18 cellular contexts compared by ENCODE assay signal in the genomic region with DNA sequence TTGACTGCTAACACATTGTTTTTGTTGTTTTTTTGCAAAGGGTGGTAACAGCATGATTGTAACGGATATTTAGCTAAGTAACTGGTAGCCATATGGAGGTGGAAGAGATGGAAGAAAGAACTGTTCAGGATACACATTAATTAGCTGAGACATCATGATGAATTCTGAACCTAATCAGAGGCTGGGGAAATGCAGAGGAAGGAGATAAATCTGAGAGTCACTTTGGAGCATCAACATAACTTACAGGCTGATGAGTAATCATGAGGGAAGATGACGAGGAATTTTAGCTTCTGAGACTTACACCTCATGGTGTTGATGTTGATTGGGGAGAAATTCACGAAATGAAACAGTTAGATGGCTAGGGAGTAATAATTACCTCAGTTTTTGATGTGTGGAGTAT.
DNase-seq lines count a peak whose midpoint lies in the region; ATAC-seq and TF ChIP-seq lines count a peak whose summit lies in the region.
"Had no signal": no experiment of that assay in that cellular context is flagged by ENCODE, and none has a peak within 500 bp of the region (broad histone marks: within the 10 kb centered on the region; RNA-seq: fewer than 3 reads in every experiment).

No MANE protein-coding gene starts in this region.

- H3K27me3 Mint-ChIP-seq in CD4-positive, alpha-beta memory T cell: no peaks in the 10 kb centered on the region
- no peaks in the 10 kb centered on the region for H3K27me3 Mint-ChIP-seq in neural crest cell (ENCODE audit: low read depth)
- H3K27me3 Mint-ChIP-seq in Caco-2 (ENCODE audit: insufficient read depth, unreplicated experiment): no peaks in the 10 kb centered on the region

- H3K9me3 Mint-ChIP-seq in CD4-positive, alpha-beta memory T cell: no peaks in the 10 kb centered on the region
- H3K9me3 Mint-ChIP-seq in neural crest cell (no peaks in the 10 kb centered on the region), Caco-2 (ENCODE audit: unreplicated experiment) (no peaks in the 10 kb centered on the region)
- H3K9me3 Mint-ChIP-seq: activated naive CD4-positive, alpha-beta T cell treated with anti-CD3 and anti-CD28 coated beads for 36 hours had no signal

- H3K9me3 ChIP-seq in CD4-positive, alpha-beta memory T cell (ENCODE audit: control insufficient read depth in 1 of 2, low read length in 2 of 2): no peaks in the 10 kb centered on the region
- H3K9me3 ChIP-seq in HEK293 (ENCODE audit: control insufficient read depth, insufficient read depth, low read depth, low read length): no peaks in the 10 kb centered on the region
- H3K9me3 ChIP-seq in body of pancreas: no peaks in the 10 kb centered on the region
- no peaks in the 10 kb centered on the region for H3K9me3 ChIP-seq in lower lobe of right lung
- no peaks in the 10 kb centered on the region for H3K9me3 ChIP-seq in vagina
- H3K9me3 ChIP-seq in Caco-2: no peaks in the 10 kb centered on the region
- H3K9me3 ChIP-seq: BLaER1, pancreas had no signal

- H3K27ac Mint-ChIP-seq in CD4-positive, alpha-beta memory T cell: peak overlapping the region in 5 of 7 donors; percentile 37 to 76 (median 48)
- H3K27ac Mint-ChIP-seq in neural crest cell (ENCODE audit: unreplicated experiment): peak overlapping the region; percentile 0
- H3K27ac Mint-ChIP-seq in Caco-2 (ENCODE audit: unreplicated experiment): no peak overlapping the region
- H3K27ac Mint-ChIP-seq: activated naive CD4-positive, alpha-beta T cell treated with anti-CD3 and anti-CD28 coated beads for 36 hours had no signal

- POLR2A ChIA-PET in CD4-positive, alpha-beta memory T cell (lab: Charles Lee; ENCODE audit: partially characterized antibody): no interaction called here
- POLR2A ChIA-PET in HEK293 (lab: Yijun Ruan, JAX): no interaction called here
- POLR2A ChIA-PET in Caco-2 (lab: Charles Lee): no interaction called here

- no peak for TF ChIP-seq POLR2A in body of pancreas (IDR thresholded peaks at IDR 0.05)
- no peak for TF ChIP-seq POLR2A in vagina (IDR thresholded peaks at IDR 0.05)

- H3K4me1 ChIP-seq in CD4-positive, alpha-beta memory T cell (ENCODE audit: insufficient read depth, low read length): no peaks in the 10 kb centered on the region
- H3K4me1 ChIP-seq in HEK293 (ENCODE audit: control insufficient read depth, insufficient read depth, low read length) (peaks cover 6% of the 10 kb centered on the region; the same call in 1 of the 2 replicates), body of pancreas (peaks cover 91% of the 10 kb centered on the region), lower lobe of right lung (no peaks in the 10 kb centered on the region), vagina (peaks cover 21% of the 10 kb centered on the region), Caco-2 (no peaks in the 10 kb centered on the region)
- H3K4me1 ChIP-seq: BLaER1 had no signal

- WGBS in body of pancreas, 2 donors: 78 to 83% methylated on average over 3 of the region's 3 CpGs

- no peak for TF ChIP-seq CTCF in HEK293 (tag by site-specific recombination; IDR thresholded peaks at IDR 0.05)
- TF ChIP-seq CTCF in body of pancreas (IDR thresholded peaks at IDR 0.05): no peak
- no peak for TF ChIP-seq CTCF in neural crest cell (conservative IDR thresholded peaks at IDR 0.05)
- TF ChIP-seq CTCF in lower lobe of right lung (IDR thresholded peaks at IDR 0.05): no peak
- no peak for TF ChIP-seq CTCF in vagina (IDR thresholded peaks at IDR 0.05)
- TF ChIP-seq CTCF in Caco-2 (IDR thresholded peaks at IDR 0.05; ENCODE audit: insufficient read depth in 1 of 2, low read depth in 1 of 2, low read length in 1 of 2, severe bottlenecking in 1 of 2, unreplicated experiment in 1 of 2): no peak

- no peak overlapping the region for H3K27ac ChIP-seq in CD4-positive, alpha-beta memory T cell (ENCODE audit: low read depth, low read length)
- H3K27ac ChIP-seq in HEK293 (ENCODE audit: extremely low read depth, low read depth, low read length) (no peak overlapping the region), body of pancreas (peak overlapping the region; percentile 16 to 74 (median 32)), lower lobe of right lung (no peak overlapping the region), vagina (no peak overlapping the region)
- H3K27ac ChIP-seq: BLaER1 had no signal

- intact Hi-C loops in CD4-positive, alpha-beta memory T cell (cut with micrococcal nuclease): no loop called here
- intact Hi-C loops in body of pancreas (cut with DNase I) (no loop called here), lower lobe of right lung (cut with DNase I) (no loop called here), vagina (cut with DNase I) (no loop called here), Caco-2 (cut with micrococcal nuclease; ENCODE audit: unreplicated experiment) (no loop called here)

- H3K4me3 Mint-ChIP-seq in CD4-positive, alpha-beta memory T cell: no peak overlapping the region
- no peak overlapping the region for H3K4me3 Mint-ChIP-seq in neural crest cell
- no peak overlapping the region for H3K4me3 Mint-ChIP-seq in Caco-2 (ENCODE audit: unreplicated experiment)
- H3K4me3 Mint-ChIP-seq: activated naive CD4-positive, alpha-beta T cell treated with anti-CD3 and anti-CD28 coated beads for 36 hours had no signal

- no peak overlapping the region for H3K4me3 ChIP-seq in CD4-positive, alpha-beta memory T cell (ENCODE audit: low read length in 2 of 2)
- H3K4me3 ChIP-seq in HEK293 (ENCODE audit: low read depth, low read length) (no peak overlapping the region), body of pancreas (no peak overlapping the region), lower lobe of right lung (no peak overlapping the region), vagina (no peak overlapping the region), Caco-2 (ENCODE audit: low read depth, low read length) (no peak overlapping the region)
- H3K4me3 ChIP-seq: BLaER1, pancreas had no signal

- peaks cover 71 to 75% of the 10 kb centered on the region in 2 donors for H3K36me3 Mint-ChIP-seq in CD4-positive, alpha-beta memory T cell
- H3K36me3 Mint-ChIP-seq in neural crest cell (ENCODE audit: low read depth) (peaks cover 29% of the 10 kb centered on the region), Caco-2 (ENCODE audit: insufficient read depth, unreplicated experiment) (peaks cover 5% of the 10 kb centered on the region)

- no TSS peak for BruUV-seq in Caco-2 (replicated peaks; lab: Mats Ljungman, UMichigan)

- CTCF ChIA-PET in CD4-positive, alpha-beta memory T cell (lab: Charles Lee; ENCODE audit: partially characterized antibody): interaction anchor here (1.0 to 1.4 kb wide), 3 partner anchors 9 to 226 kb away, joined by 4 to 7 read pairs (median 4); no protein-coding TSS in a partner anchor
- CTCF ChIA-PET in HEK293 (lab: Yijun Ruan, JAX) (no interaction called here), Caco-2 (lab: Charles Lee) (no interaction called here)

- ATAC-seq in body of pancreas: no peak
- no peak for ATAC-seq in lower lobe of right lung
- no peak for ATAC-seq in HG03354 (IDR thresholded peaks at IDR 0.05; ENCODE audit: poor library complexity, severe bottlenecking, unreplicated experiment)
- ATAC-seq: HepG2, pancreas had no signal

- H3K27me3 ChIP-seq in CD4-positive, alpha-beta memory T cell (ENCODE audit: insufficient read depth, low read length): no peaks in the 10 kb centered on the region
- H3K27me3 ChIP-seq in body of pancreas (no peaks in the 10 kb centered on the region), lower lobe of right lung (ENCODE audit: low read depth) (no peaks in the 10 kb centered on the region), vagina (no peaks in the 10 kb centered on the region), Caco-2 (replicated peaks; ENCODE audit: control insufficient read depth, insufficient read depth, low read length) (no peaks in the 10 kb centered on the region)
- H3K27me3 ChIP-seq: BLaER1, pancreas had no signal

- no peak for DNase-seq in CD4-positive, alpha-beta memory T cell
- DNase-seq in body of pancreas (no peak), neural crest cell (ENCODE audit: low read depth, low spot score) (no peak), lower lobe of right lung (no peak), vagina (ENCODE audit: extremely low spot score in 2 of 2) (no peak), Caco-2 (no peak)
- DNase-seq: activated naive CD4-positive, alpha-beta T cell treated with anti-CD3 and anti-CD28 coated beads for 36 hours; cerebellar nuclear complex; glutamatergic neuron; islet precursor cell; NCI-H1092 treated with DMSO at 0.1 percent for 48 hours; NCI-H2227 treated with DMSO at 0.1 percent for 48 hours; pancreas; small intestine had no signal

- H3K36me3 ChIP-seq in CD4-positive, alpha-beta memory T cell (ENCODE audit: insufficient read depth, low read length): peaks cover 58% of the 10 kb centered on the region
- H3K36me3 ChIP-seq in HEK293 (ENCODE audit: control insufficient read depth in 2 of 2, insufficient read depth in 1 of 2, low read length in 2 of 2): peaks cover 33 to 65% of the 10 kb centered on the region in 2 experiments
- no peaks in the 10 kb centered on the region for H3K36me3 ChIP-seq in body of pancreas (replicated peaks in 1 of 2; ENCODE audit: insufficient read depth in 1 of 2, low read depth in 2 of 2)
- peaks cover 79% of the 10 kb centered on the region for H3K36me3 ChIP-seq in lower lobe of right lung
- peaks cover 6 to 32% of the 10 kb centered on the region in 2 donors for H3K36me3 ChIP-seq in vagina
- no peaks in the 10 kb centered on the region for H3K36me3 ChIP-seq in Caco-2 (ENCODE audit: control insufficient read depth, insufficient read depth, low read length)
- H3K36me3 ChIP-seq: pancreas had no signal

- H3K4me1 Mint-ChIP-seq in CD4-positive, alpha-beta memory T cell: peaks cover 2 to 8% (median 4%) of the 10 kb centered on the region in 4 donors
- H3K4me1 Mint-ChIP-seq in neural crest cell (peaks cover 11% of the 10 kb centered on the region), Caco-2 (ENCODE audit: low read depth, unreplicated experiment) (no peaks in the 10 kb centered on the region)

TF ChIP-seq in HEK293, 187 proteins besides CTCF, POLR2A, EP300 and RAD21:
- no peak for TF ChIP-seq ZNF350 (tag by site-specific recombination; IDR thresholded peaks at IDR 0.05)
- TF ChIP-seq ZNF10 (tag by site-specific recombination; IDR thresholded peaks at IDR 0.05): peak; percentile 24; the same call in 1 of the 2 replicates

Comparison
In these comparisons a context has a peak if more than half of its experiments do, and no peak if none do; other contexts are left out.
1. H3K27ac ChIP-seq: peak in body of pancreas (4 of 4); none in CD4-positive, alpha-beta memory T cell (single experiment), HEK293 (single experiment), lower lobe of right lung (single experiment) and vagina (single experiment).